Comparison of ENCODE assay signal across 27 cellular contexts in the genomic region with DNA sequence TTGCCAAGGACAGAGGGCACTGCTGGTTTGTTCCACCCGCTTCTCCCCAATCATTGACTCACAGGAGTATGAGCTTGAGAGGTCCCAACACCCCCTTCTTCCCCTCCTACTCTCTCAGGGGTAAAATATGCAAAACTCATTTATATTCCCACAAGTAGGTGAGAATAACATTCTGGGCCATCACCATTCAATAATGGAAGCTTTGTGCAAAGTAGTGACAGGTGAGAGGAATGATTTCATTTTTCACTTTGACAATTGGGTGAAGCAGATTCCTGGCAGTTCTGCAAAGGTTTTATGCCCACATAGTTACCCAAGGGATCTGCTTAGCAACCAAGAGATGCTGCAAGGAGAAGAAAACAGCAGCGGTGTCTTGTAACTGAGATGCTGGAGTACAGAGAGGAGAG.
"Had no signal": no experiment of that assay in that cellular context is flagged by ENCODE, and none has a peak within 500 bp of the region (broad histone marks: within the 10 kb centered on the region; RNA-seq: fewer than 3 reads in every experiment).

No MANE protein-coding gene starts in this region.

- H3K4me1 ChIP-seq: SJSA1 had no signal

- DNase-seq: Kasumi-1, MV-4-11, NCI-H1048, NCI-H1105, NCI-H1417, NCI-H1436 treated with DMSO at 0.1 percent for 48 hours, NCI-H1694, NCI-H187 treated with DMSO at 0.1 percent for 48 hours, NCI-H2029 treated with DMSO at 0.1 percent for 48 hours, NCI-H2171, NCI-H226, NCI-H446, NCI-H510A, NCI-H524 treated with DMSO at 0.1 percent for 48 hours, NCI-H69, NCI-H774, Right ventricle myocardium superior, RPMI8226, SIG-M5 had no signal

- H3K27ac ChIP-seq: HL-60, KMS-11, SJSA1, SK-N-MC had no signal

- FAIRE-seq: HTR-8/SVneo, K562, RCC 7860 had no signal

- H3K27me3 ChIP-seq: SJSA1 had no signal

- H3K36me3 ChIP-seq: SJSA1 had no signal

- H3K4me3 ChIP-seq: K562, SJSA1, SK-N-MC had no signal

- ATAC-seq: K562 had no signal

- H3K27ac Mint-ChIP-seq: IgD-negative memory B cell had no signal

- H3K9me3 ChIP-seq: SJSA1 had no signal

- H3K9ac ChIP-seq: KMS-11 had no signal

- H3K4me3 Mint-ChIP-seq: IgD-negative memory B cell had no signal

- H3K36me3 Mint-ChIP-seq: IgD-negative memory B cell had no signal

- H3K4me2 ChIP-seq: KMS-11 had no signal
